ENCODE assay signal across 31 cellular contexts in genomic region chr10:8401531-8401930, GRCh38.
DNase-seq lines count a peak whose midpoint lies in the region; ATAC-seq and TF ChIP-seq lines count a peak whose summit lies in the region.
"Had no signal": no experiment of that assay in that cellular context is flagged by ENCODE, and none has a peak within 500 bp of the region (broad histone marks: within the 10 kb centered on the region; RNA-seq: fewer than 3 reads in every experiment).

No MANE protein-coding gene starts in this region.

- H3K36me3 Mint-ChIP-seq in T-helper 2 cell treated with Interferon-gamma antibody and Interleukin-4, amounts not matched to agents 5 μg/mL and 100 μg/mL, for 36 hours (ENCODE audit: low read depth) = peaks cover 4% of the 10 kb centered on the region
- no peaks in the 10 kb centered on the region for H3K36me3 Mint-ChIP-seq in CD4-positive, alpha-beta T cell (ENCODE audit: low read depth)
- no peaks in the 10 kb centered on the region for H3K36me3 Mint-ChIP-seq in T-helper 17 cell (ENCODE audit: low read depth)

- intact Hi-C loops in CD4-positive, alpha-beta T cell (cut with DNase I, micrococcal nuclease) = loop anchor here (5.0 kb wide), 4 partner anchors 34 to 344 kb away; no protein-coding TSS in a partner anchor

- peaks cover 55% of the 10 kb centered on the region for H3K4me1 ChIP-seq in effector memory CD4-positive, alpha-beta T cell (ENCODE audit: control insufficient read depth, insufficient read depth, low read length, poor library complexity, severe bottlenecking)
- H3K4me1 ChIP-seq: uterus had no signal

- H3K27me3 Mint-ChIP-seq in T-helper 2 cell treated with Interferon-gamma antibody and Interleukin-4, amounts not matched to agents 5 μg/mL and 100 μg/mL, for 36 hours (ENCODE audit: low read depth) = no peaks in the 10 kb centered on the region
- H3K27me3 Mint-ChIP-seq in CD4-positive, alpha-beta T cell = no peaks in the 10 kb centered on the region
- H3K27me3 Mint-ChIP-seq in T-helper 17 cell = no peaks in the 10 kb centered on the region

- no peak for DNase-seq in T-helper 2 cell treated with Interferon-gamma antibody and Interleukin-4, amounts not matched to agents 5 μg/mL and 100 μg/mL, for 36 hours (ENCODE audit: low spot score)
- DNase-seq in T-helper 2 cell = no peak
- DNase-seq in CD4-positive, alpha-beta T cell = no peak
- DNase-seq in T-helper 17 cell = no peak
- no peak for DNase-seq in effector memory CD4-positive, alpha-beta T cell
- DNase-seq in hepatic stellate cell (ENCODE audit: low spot score) = no peak
- DNase-seq in stimulated activated CD4-positive, alpha-beta T cell treated with anti-CD3 and anti-CD28 coated beads, Interleukin-4, amount 100 ng/mL, for 4 hours = no peak
- DNase-seq: 8988T; activated B cell treated with CpG ODN at 0.5 μM for 24 hours; activated naive CD4-positive, alpha-beta T cell treated with anti-CD3 and anti-CD28 coated beads for 36 hours; activated T-cell treated with anti-CD3 and anti-CD28 coated beads, Interleukin-2, amount 50 U/mL, for 1 hour; aorta; effector CD8-positive, alpha-beta T cell; erythroblast; kidney; left ventricle myocardium superior; mesendoderm; NCI-H146; NCI-H2107; NCI-H345; NCI-H748 treated with DMSO at 0.1 percent for 48 hours; right cardiac atrium; SHP77 treated with DMSO at 0.1 percent for 48 hours; stimulated activated CD4-positive, alpha-beta T cell treated with anti-CD3 and anti-CD28 coated beads, Interleukin-1b, Interleukin-23, amount 100 ng/mL, for 48 hours; thyroid gland; uterus had no signal

- H3K4me3 ChIP-seq in effector memory CD4-positive, alpha-beta T cell (ENCODE audit: insufficient read depth, low read depth, low read length, poor library complexity, severe bottlenecking) = no peak overlapping the region
- H3K4me3 ChIP-seq: GM23338, thyroid gland, uterus had no signal

- no peak for TF ChIP-seq CTCF in CD4-positive, alpha-beta T cell (IDR thresholded peaks at IDR 0.05)

- peaks cover 86% of the 10 kb centered on the region for H3K4me1 Mint-ChIP-seq in T-helper 2 cell treated with Interferon-gamma antibody and Interleukin-4, amounts not matched to agents 5 μg/mL and 100 μg/mL, for 36 hours (ENCODE audit: low read depth)
- peaks cover 78% of the 10 kb centered on the region for H3K4me1 Mint-ChIP-seq in CD4-positive, alpha-beta T cell (ENCODE audit: low read depth)
- H3K4me1 Mint-ChIP-seq in T-helper 17 cell = peaks cover 65% of the 10 kb centered on the region

- H3K27ac Mint-ChIP-seq in T-helper 2 cell treated with Interferon-gamma antibody and Interleukin-4, amounts not matched to agents 5 μg/mL and 100 μg/mL, for 36 hours = peak overlapping the region; percentile 91
- peak overlapping the region; percentile 82 for H3K27ac Mint-ChIP-seq in CD4-positive, alpha-beta T cell
- peak overlapping the region; percentile 99 for H3K27ac Mint-ChIP-seq in T-helper 17 cell
- H3K27ac Mint-ChIP-seq: activated B cell treated with CpG ODN at 0.5 μM for 24 hours, GM23338 had no signal

- POLR2A ChIA-PET in CD4-positive, alpha-beta T cell (lab: Charles Lee) = interaction anchor here (0.6 to 3.1 kb wide), 5 partner anchors 8 to 647 kb away, joined by 3 to 25 read pairs (median 6); no protein-coding TSS in a partner anchor

- H3K4me3 Mint-ChIP-seq in T-helper 2 cell treated with Interferon-gamma antibody and Interleukin-4, amounts not matched to agents 5 μg/mL and 100 μg/mL, for 36 hours = peak overlapping the region; percentile 73
- H3K4me3 Mint-ChIP-seq in CD4-positive, alpha-beta T cell = no peak overlapping the region
- H3K4me3 Mint-ChIP-seq in T-helper 17 cell = peak overlapping the region; percentile 53
- H3K4me3 Mint-ChIP-seq: activated B cell treated with CpG ODN at 0.5 μM for 24 hours; activated naive CD4-positive, alpha-beta T cell treated with anti-CD3 and anti-CD28 coated beads for 36 hours; GM23338 had no signal

- no peaks in the 10 kb centered on the region for H3K27me3 ChIP-seq in CD4-positive, alpha-beta T cell (ENCODE audit: control insufficient read depth, insufficient read depth, low read length)
- H3K27me3 ChIP-seq in effector memory CD4-positive, alpha-beta T cell (replicated peaks; ENCODE audit: control insufficient read depth, insufficient read depth, low read length, poor library complexity, severe bottlenecking) = no peaks in the 10 kb centered on the region
- H3K27me3 ChIP-seq: neutrophil, thyroid gland, uterus had no signal

- ATAC-seq in CD4-positive, alpha-beta T cell (ENCODE audit: poor library complexity) = no peak
- ATAC-seq in T-helper 17 cell = no peak
- no peak for ATAC-seq in HG03108 (IDR thresholded peaks at IDR 0.05; ENCODE audit: unreplicated experiment)
- ATAC-seq: left ventricle myocardium superior, Panc1, right cardiac atrium had no signal

- H3K27ac ChIP-seq in CD4-positive, alpha-beta T cell (ENCODE audit: low read depth, low read length) = no peak overlapping the region
- peak overlapping the region; percentile 98 for H3K27ac ChIP-seq in effector memory CD4-positive, alpha-beta T cell (ENCODE audit: insufficient read depth, low read length, poor library complexity, severe bottlenecking)
- H3K27ac ChIP-seq: C4-2B, neutrophil, thyroid gland, uterus had no signal

- CTCF ChIA-PET in CD4-positive, alpha-beta T cell (lab: Charles Lee) = interaction anchor here (1.3 to 1.6 kb wide), 3 partner anchors 13 to 78 kb away, joined by 3 to 4 read pairs (median 3); no protein-coding TSS in a partner anchor

- H3K36me3 ChIP-seq in effector memory CD4-positive, alpha-beta T cell (ENCODE audit: control insufficient read depth, insufficient read depth, low read length) = no peaks in the 10 kb centered on the region
- H3K36me3 ChIP-seq: neutrophil, thyroid gland, uterus had no signal

- no peaks in the 10 kb centered on the region for H3K9me3 Mint-ChIP-seq in T-helper 2 cell treated with Interferon-gamma antibody and Interleukin-4, amounts not matched to agents 5 μg/mL and 100 μg/mL, for 36 hours
- H3K9me3 Mint-ChIP-seq in CD4-positive, alpha-beta T cell = no peaks in the 10 kb centered on the region
- H3K9me3 Mint-ChIP-seq: activated naive CD4-positive, alpha-beta T cell treated with anti-CD3 and anti-CD28 coated beads for 36 hours; GM23338 had no signal

- H3K9me3 ChIP-seq in CD4-positive, alpha-beta T cell (ENCODE audit: control insufficient read depth, low read length) = no peaks in the 10 kb centered on the region
- no peaks in the 10 kb centered on the region for H3K9me3 ChIP-seq in T-helper 17 cell (ENCODE audit: control insufficient read depth, low read length, poor library complexity, severe bottlenecking)
- H3K9me3 ChIP-seq in effector memory CD4-positive, alpha-beta T cell (ENCODE audit: control insufficient read depth, low read length) = no peaks in the 10 kb centered on the region
- H3K9me3 ChIP-seq: neutrophil, thyroid gland, uterus had no signal
